9 cellular contexts compared by ENCODE assay signal in genomic region chr19:14337510-14337909, GRCh38. TPM values are rescaled to one million over a fixed set of nuclear protein-coding genes. Genes with fewer than 3 reads are reported as not detected.
DNase-seq lines count a peak whose midpoint lies in the region; ATAC-seq lines count a peak whose summit lies in the region.
"Had no signal": no experiment of that assay in that cellular context is flagged by ENCODE, and none has a peak within 500 bp of the region (broad histone marks: within the 10 kb centered on the region; RNA-seq: fewer than 3 reads in every experiment).

No MANE protein-coding gene starts in this region.

- peak; percentile 70 for DNase-seq in activated CD4-positive, alpha-beta T cell treated with anti-CD3 and anti-CD28 coated beads for 36 hours
- no peak for DNase-seq in activated CD4-positive, alpha-beta T cell treated with anti-CD3 and anti-CD28 coated beads for 1 hour
- DNase-seq in RPMI7951 (ENCODE audit: low read depth) (peak; percentile 34), astrocyte of the hippocampus (ENCODE audit: low read depth, low spot score) (peak; percentile 15), NCI-H187 treated with DMSO at 0.1 percent for 48 hours (lab: John Stamatoyannopoulos, UW) (no peak), head of caudate nucleus (no peak), NCI-H446 treated with DMSO at 0.1 percent for 48 hours (lab: John Stamatoyannopoulos, UW) (no peak)
- peak; percentile 37 for DNase-seq in stimulated activated CD4-positive, alpha-beta T cell treated with anti-CD3 and anti-CD28 coated beads, Interleukin-4, amount 100 ng/mL, for 24 hours

- POLR2A ChIA-PET in activated CD4-positive, alpha-beta T cell treated with anti-CD3 and anti-CD28 coated beads for 36 hours (lab: Charles Lee), result no interaction called here

- H3K27ac Mint-ChIP-seq in activated CD4-positive, alpha-beta T cell treated with anti-CD3 and anti-CD28 coated beads for 36 hours, result no peak overlapping the region
- H3K27ac Mint-ChIP-seq: natural killer cell treated with Interleukin-12 subunit alpha and Interleukin-12 subunit beta and Interleukin-15 and Interleukin-18, amount 100 ng/mL, for 72 hours had no signal

- peak; percentile 51 for ATAC-seq in activated CD4-positive, alpha-beta T cell treated with anti-CD3 and anti-CD28 coated beads for 36 hours

- CTCF ChIA-PET in activated CD4-positive, alpha-beta T cell treated with anti-CD3 and anti-CD28 coated beads for 36 hours (lab: Charles Lee), result interaction anchor here (0.6 to 3.2 kb wide), 5 partner anchors 11 to 201 kb away, joined by 3 to 31 read pairs (median 6); partner anchors contain the start of gene ASF1B

- H3K9me3 Mint-ChIP-seq in activated CD4-positive, alpha-beta T cell treated with anti-CD3 and anti-CD28 coated beads for 36 hours (ENCODE audit: low read depth), result no peaks in the 10 kb centered on the region
- H3K9me3 Mint-ChIP-seq: natural killer cell treated with Interleukin-12 subunit alpha and Interleukin-12 subunit beta and Interleukin-15 and Interleukin-18, amount 100 ng/mL, for 72 hours had no signal

- peaks cover 10% of the 10 kb centered on the region for H3K4me1 Mint-ChIP-seq in activated CD4-positive, alpha-beta T cell treated with anti-CD3 and anti-CD28 coated beads for 36 hours

- H3K36me3 Mint-ChIP-seq in activated CD4-positive, alpha-beta T cell treated with anti-CD3 and anti-CD28 coated beads for 36 hours (ENCODE audit: low read depth), result no peaks in the 10 kb centered on the region
- H3K36me3 Mint-ChIP-seq: natural killer cell treated with Interleukin-12 subunit alpha and Interleukin-12 subunit beta and Interleukin-15 and Interleukin-18, amount 100 ng/mL, for 72 hours had no signal

- H3K4me3 Mint-ChIP-seq in activated CD4-positive, alpha-beta T cell treated with anti-CD3 and anti-CD28 coated beads for 36 hours, result no peak overlapping the region
- H3K4me3 Mint-ChIP-seq: natural killer cell treated with Interleukin-12 subunit alpha and Interleukin-12 subunit beta and Interleukin-15 and Interleukin-18, amount 100 ng/mL, for 72 hours had no signal

- no peaks in the 10 kb centered on the region for H3K27me3 Mint-ChIP-seq in activated CD4-positive, alpha-beta T cell treated with anti-CD3 and anti-CD28 coated beads for 36 hours
- H3K27me3 Mint-ChIP-seq: natural killer cell treated with Interleukin-12 subunit alpha and Interleukin-12 subunit beta and Interleukin-15 and Interleukin-18, amount 100 ng/mL, for 72 hours had no signal

- intact Hi-C loops in activated CD4-positive, alpha-beta T cell treated with anti-CD3 and anti-CD28 coated beads for 36 hours (cut with DNase I, micrococcal nuclease), result no loop called here
- intact Hi-C loops in head of caudate nucleus (cut with DNase I), result no loop called here

RNA-seq across cellular contexts. Expression of gene ADGRE5, which starts 43.7 kb away (rescaled TPM):
- 100 to 1,000 TPM; 207 to 232 TPM for total RNA-seq in activated CD4-positive, alpha-beta T cell treated with anti-CD3 and anti-CD28 coated beads for 36 hours
- 57.3 and 62.2 TPM in 2 replicates for total RNA-seq in RPMI7951 (2014; rRNA removed; shearing (Covaris generic))

Comparison
In these comparisons a context has a peak if more than half of its experiments do, and no peak if none do; other contexts are left out.
1. DNase-seq: peak in activated CD4-positive, alpha-beta T cell treated with anti-CD3 and anti-CD28 coated beads for 36 hours (single experiment), RPMI7951 (single experiment), astrocyte of the hippocampus (single experiment) and stimulated activated CD4-positive, alpha-beta T cell treated with anti-CD3 and anti-CD28 coated beads, Interleukin-4, amount 100 ng/mL, for 24 hours (single experiment); none in activated CD4-positive, alpha-beta T cell treated with anti-CD3 and anti-CD28 coated beads for 1 hour (single experiment), NCI-H187 treated with DMSO at 0.1 percent for 48 hours (single experiment), head of caudate nucleus (0 of 42) and NCI-H446 treated with DMSO at 0.1 percent for 48 hours (single experiment).